In genomic region chr1:32468791-32469190, GRCh38 we compare ENCODE assay signal across 8 cellular contexts. TPM values are rescaled to one million over a fixed set of nuclear protein-coding genes. Genes with fewer than 3 reads are reported as not detected.
"Had no signal": no experiment of that assay in that cellular context is flagged by ENCODE, and none has a peak within 500 bp of the region (broad histone marks: within the 10 kb centered on the region; RNA-seq: fewer than 3 reads in every experiment).

No MANE protein-coding gene starts in this region.

- H3K4me3 Mint-ChIP-seq: IgD-negative memory B cell had no signal

- ATAC-seq: HepG2, K562 had no signal

- H3K27ac ChIP-seq: HL-60 had no signal

- H3K4me3 ChIP-seq: K562 had no signal

- DNase-seq: IMR-90, KBM-7 had no signal

RNA-seq across cellular contexts. Expression of gene ZBTB8B, which starts 3.9 kb away (rescaled TPM):
- total RNA-seq: HT-29, HT1080, IMR-90, K562 had no signal
- polyA plus RNA-seq: IgD-negative memory B cell, IMR-90, K562 had no signal
